In the genomic region with DNA sequence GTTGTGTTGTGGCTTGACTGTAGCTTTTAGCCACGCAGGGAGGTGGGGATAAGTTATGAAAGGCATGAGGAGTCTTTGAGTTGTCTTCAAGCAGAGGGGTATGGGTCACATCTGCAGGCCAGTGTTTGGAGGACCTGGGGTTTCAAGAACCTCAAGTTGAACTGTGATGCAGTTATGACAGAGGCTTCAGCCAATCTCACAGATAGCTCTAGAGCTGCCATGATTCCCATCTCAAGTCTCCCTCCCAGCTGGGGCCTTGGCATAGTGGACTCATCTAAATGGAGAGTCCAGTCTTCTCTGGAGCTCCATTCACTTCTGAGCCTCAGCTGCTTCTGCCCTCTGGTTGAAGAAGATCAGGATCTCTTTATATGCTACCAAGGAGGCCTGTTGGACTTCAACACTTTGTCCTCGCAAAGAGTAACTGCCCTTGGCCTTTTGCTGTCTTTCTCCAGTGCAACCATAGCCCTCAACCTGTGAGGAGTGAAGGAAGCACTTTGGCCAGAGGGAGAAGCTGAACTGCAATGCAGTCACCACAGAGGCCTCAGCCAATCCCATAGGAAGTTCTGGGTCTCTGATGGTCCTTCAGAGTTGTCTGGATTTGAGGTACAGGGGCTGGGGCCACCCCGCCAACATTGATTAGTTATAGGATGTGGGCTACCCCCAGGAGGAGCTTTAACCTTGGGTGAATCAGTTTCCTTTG, we compare ENCODE assay signal across 1 cellular context.
TF ChIP-seq lines count a peak whose summit lies in the region.

No MANE protein-coding gene starts in this region.

TF ChIP-seq in IMR-90, 13 proteins besides CTCF, POLR2A, EP300 and RAD21:
- no peak for TF ChIP-seq BHLHE40 (IDR thresholded peaks at IDR 0.05; ENCODE audit: low read depth, low read length)
- TF ChIP-seq CEBPB (IDR thresholded peaks at IDR 0.05; ENCODE audit: low read depth, low read length): no peak
- TF ChIP-seq RFX5 (IDR thresholded peaks at IDR 0.05; ENCODE audit: low read depth, low read length): no peak
- TF ChIP-seq NFE2L2 (IDR thresholded peaks at IDR 0.05; ENCODE audit: low read depth, low read length): no peak
- TF ChIP-seq, protein P1, sequence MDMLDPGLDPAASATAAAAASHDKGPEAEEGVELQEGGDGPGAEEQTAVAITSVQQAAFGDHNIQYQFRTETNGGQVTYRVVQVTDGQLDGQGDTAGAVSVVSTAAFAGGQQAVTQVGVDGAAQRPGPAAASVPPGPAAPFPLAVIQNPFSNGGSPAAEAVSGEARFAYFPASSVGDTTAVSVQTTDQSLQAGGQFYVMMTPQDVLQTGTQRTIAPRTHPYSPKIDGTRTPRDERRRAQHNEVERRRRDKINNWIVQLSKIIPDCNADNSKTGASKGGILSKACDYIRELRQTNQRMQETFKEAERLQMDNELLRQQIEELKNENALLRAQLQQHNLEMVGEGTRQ (IDR thresholded peaks at IDR 0.05; ENCODE audit: low read depth, low read length): no peak
- TF ChIP-seq CHD1 (IDR thresholded peaks at IDR 0.05; ENCODE audit: low read depth, low read length): no peak
- no peak for TF ChIP-seq MAFK (IDR thresholded peaks at IDR 0.05; ENCODE audit: low read depth, low read length)
- TF ChIP-seq SMC3 (IDR thresholded peaks at IDR 0.05; ENCODE audit: low read depth, low read length): no peak
- TF ChIP-seq, protein P2, sequence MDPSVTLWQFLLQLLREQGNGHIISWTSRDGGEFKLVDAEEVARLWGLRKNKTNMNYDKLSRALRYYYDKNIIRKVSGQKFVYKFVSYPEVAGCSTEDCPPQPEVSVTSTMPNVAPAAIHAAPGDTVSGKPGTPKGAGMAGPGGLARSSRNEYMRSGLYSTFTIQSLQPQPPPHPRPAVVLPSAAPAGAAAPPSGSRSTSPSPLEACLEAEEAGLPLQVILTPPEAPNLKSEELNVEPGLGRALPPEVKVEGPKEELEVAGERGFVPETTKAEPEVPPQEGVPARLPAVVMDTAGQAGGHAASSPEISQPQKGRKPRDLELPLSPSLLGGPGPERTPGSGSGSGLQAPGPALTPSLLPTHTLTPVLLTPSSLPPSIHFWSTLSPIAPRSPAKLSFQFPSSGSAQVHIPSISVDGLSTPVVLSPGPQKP (IDR thresholded peaks at IDR 0.05; ENCODE audit: borderline replicate concordance, low read depth, low read length): no peak
- no peak for TF ChIP-seq MAZ (IDR thresholded peaks at IDR 0.05; ENCODE audit: borderline replicate concordance, low read depth, low read length)
- TF ChIP-seq MXI1 (IDR thresholded peaks at IDR 0.05; ENCODE audit: borderline replicate concordance, low read depth, low read length): no peak
- TF ChIP-seq RCOR1 (IDR thresholded peaks at IDR 0.05; ENCODE audit: insufficient replicate concordance, low read length): no peak
- TF ChIP-seq FOS (IDR thresholded peaks at IDR 0.05; ENCODE audit: low read depth, low read length): no peak
